Comparison of ENCODE assay signal across 13 cellular contexts in the genomic region with DNA sequence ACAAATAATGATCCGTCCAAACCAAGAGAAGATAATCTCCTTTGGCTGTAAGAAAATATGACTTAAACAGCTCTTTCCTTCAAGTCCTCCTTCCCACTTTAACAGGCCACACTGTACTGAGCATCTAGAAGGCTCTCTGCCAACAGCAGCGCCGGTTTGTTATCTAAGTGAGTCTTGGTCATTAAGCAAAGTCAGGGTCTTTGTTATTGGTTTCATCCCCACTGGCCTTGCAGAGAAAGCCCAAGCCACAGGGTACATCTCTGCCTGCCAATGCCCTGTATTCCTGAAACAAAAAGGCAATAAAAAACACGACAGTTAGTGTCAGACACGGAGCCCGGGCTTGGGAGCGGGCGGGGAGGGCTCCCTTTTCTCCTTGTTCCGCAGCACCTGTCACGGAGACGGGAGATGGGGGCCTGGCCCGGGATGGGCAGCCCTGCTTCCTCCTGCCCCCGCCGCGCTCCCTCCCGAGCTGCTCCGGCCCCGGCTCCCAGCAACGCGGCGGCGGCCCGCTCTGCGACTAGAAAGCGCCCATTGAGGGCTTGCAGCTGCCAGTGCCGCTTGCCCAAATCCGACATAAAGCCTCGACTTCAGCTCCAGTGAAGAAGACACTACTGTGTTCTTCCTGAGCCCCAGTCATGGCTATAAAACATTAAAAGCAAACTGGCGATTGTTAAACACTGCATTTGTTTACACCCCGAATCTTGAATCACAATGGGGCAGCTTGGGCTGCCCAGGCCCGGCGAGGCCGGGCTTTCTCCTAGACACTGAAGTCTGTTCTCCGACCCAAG. TPM values are rescaled to one million over a fixed set of nuclear protein-coding genes. Genes with fewer than 3 reads are reported as not detected.
DNase-seq lines count a peak whose midpoint lies in the region; ATAC-seq and TF ChIP-seq lines count a peak whose summit lies in the region.
"Had no signal": no experiment of that assay in that cellular context is flagged by ENCODE, and none has a peak within 500 bp of the region (broad histone marks: within the 10 kb centered on the region; RNA-seq: fewer than 3 reads in every experiment).

No MANE protein-coding gene starts in this region.

- CTCF ChIA-PET in GM10248 (lab: Yijun Ruan, JAX): no interaction called here

- ATAC-seq in left colon (peak; percentile 63), GM19455 (IDR thresholded peaks at IDR 0.05; ENCODE audit: unreplicated experiment) (no peak)
- ATAC-seq: stimulated activated naive CD8-positive, alpha-beta T cell treated with anti-CD3 and anti-CD28 coated beads, Interleukin-15, amount 100 ng/mL, for 72 hours had no signal

- H3K9me3 ChIP-seq in suprapubic skin: no peaks in the 10 kb centered on the region
- H3K9me3 ChIP-seq: neutrophil had no signal

- TF ChIP-seq EP300 in suprapubic skin (IDR thresholded peaks at IDR 0.05): no peak

- H3K27ac ChIP-seq in suprapubic skin: no peak overlapping the region
- H3K27ac ChIP-seq: KMS-11, neutrophil, SK-N-MC had no signal

- no peaks in the 10 kb centered on the region for H3K27me3 ChIP-seq in suprapubic skin

- no peaks in the 10 kb centered on the region for H3K36me3 ChIP-seq in suprapubic skin
- H3K36me3 ChIP-seq: neutrophil had no signal

- no peak for TF ChIP-seq CTCF in suprapubic skin (IDR thresholded peaks at IDR 0.05)
- TF ChIP-seq CTCF in GM10248 (IDR thresholded peaks at IDR 0.05; ENCODE audit: control extremely low read depth, extremely low read depth, low read depth, missing control alignments): no peak

- POLR2A ChIA-PET in GM10248 (lab: Yijun Ruan, JAX): no interaction called here

- intact Hi-C loops in left colon (cut with DNase I, micrococcal nuclease): no loop called here

- H3K4me3 ChIP-seq in skeletal muscle cell (ENCODE audit: low read depth, low read length) (peak overlapping the region; percentile 7), suprapubic skin (no peak overlapping the region)
- H3K4me3 ChIP-seq: SK-N-MC had no signal

- TF ChIP-seq POLR2A in suprapubic skin (IDR thresholded peaks at IDR 0.05): no peak

- no peaks in the 10 kb centered on the region for H3K4me1 ChIP-seq in suprapubic skin

- DNase-seq in NCI-H1092 (lab: John Stamatoyannopoulos, UW): peak; percentile 49
- DNase-seq in ecto neural progenitor cell (ENCODE audit: low spot score): peak; percentile 77
- peak; percentile 34 to 38 for DNase-seq in left colon
- no peak for DNase-seq in skeletal muscle cell (ENCODE audit: low read depth)
- no peak for DNase-seq in HPDE6-E6E7 (ENCODE audit: extremely low spot score)
- DNase-seq in suprapubic skin (ENCODE audit: low spot score in 2 of 2): no peak
- DNase-seq in GM10248 (ENCODE audit: extremely low spot score): no peak
- DNase-seq: activated naive CD8-positive, alpha-beta T cell treated with anti-CD3 and anti-CD28 coated beads, Interleukin-2, amount 10 ng/mL, durations not matched to agents 7 days and 5 days; stimulated activated naive CD8-positive, alpha-beta T cell treated with anti-CD3 and anti-CD28 coated beads, Interleukin-15, amount 100 ng/mL, for 72 hours had no signal

- 72% methylated on average over 34 of the region's 34 CpGs for WGBS in suprapubic skin

RNA-seq across cellular contexts. Expression of a gene that starts 28.1 kb away (rescaled TPM):
- 10 to 100 TPM; 67.6 to 71.4 TPM for total RNA-seq in left colon
- total RNA-seq in suprapubic skin: 100 to 1,000 TPM in 3 of 4 donors, 10 to 100 TPM in 1; 96.5 to 257 (median 181) TPM

Comparison
In these comparisons a context has a peak if more than half of its experiments do, and no peak if none do; other contexts are left out.
1. DNase-seq: peak in NCI-H1092 (single experiment), ecto neural progenitor cell (single experiment) and left colon (2 of 2); none in skeletal muscle cell (single experiment), HPDE6-E6E7 (single experiment), suprapubic skin (0 of 2) and GM10248 (single experiment).